In the genomic region with DNA sequence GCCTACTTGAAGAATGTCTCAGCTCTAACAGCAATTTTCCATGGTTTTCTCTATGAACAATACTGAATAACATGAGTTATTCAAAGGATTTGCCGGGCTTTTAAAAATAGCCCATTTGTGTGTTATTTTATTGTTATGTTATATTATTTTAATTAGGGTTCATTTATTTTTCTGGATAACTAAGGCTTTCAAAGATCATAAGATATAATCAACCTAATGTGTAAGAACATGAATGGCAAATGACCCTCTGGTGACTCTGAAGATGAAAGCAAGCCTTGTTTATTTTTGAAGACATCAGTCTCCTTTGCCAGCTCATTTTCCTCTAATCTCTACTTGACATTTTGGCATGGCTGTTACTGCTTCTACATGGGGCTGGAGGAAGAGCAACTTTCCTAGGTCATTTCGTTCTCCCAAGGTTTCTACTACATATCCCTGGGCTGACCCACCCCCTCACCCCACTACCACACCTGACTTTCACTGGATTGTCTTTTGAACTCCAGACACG, we compare ENCODE assay signal across 32 cellular contexts. TPM values are rescaled to one million over a fixed set of nuclear protein-coding genes. Genes with fewer than 3 reads are reported as not detected.
DNase-seq lines count a peak whose midpoint lies in the region; TF ChIP-seq lines count a peak whose summit lies in the region.
"Had no signal": no experiment of that assay in that cellular context is flagged by ENCODE, and none has a peak within 500 bp of the region (broad histone marks: within the 10 kb centered on the region; RNA-seq: fewer than 3 reads in every experiment).

No MANE protein-coding gene starts in this region.

- H3K4me3 ChIP-seq in brain microvascular endothelial cell (ENCODE audit: low read depth, low read length) (no peak overlapping the region), mesodermal cell (ENCODE audit: extremely low read depth, insufficient read depth, low read length, poor library complexity, severe bottlenecking) (no peak overlapping the region), MG63 (no peak overlapping the region), testis (no peak overlapping the region), Karpas-422 (ENCODE audit: low read length) (no peak overlapping the region)
- H3K4me3 ChIP-seq: cardiac muscle cell, coronary artery, gastrocnemius medialis, hepatocyte, PC-9, psoas muscle, sigmoid colon, tibial artery had no signal

- TF ChIP-seq POLR2A in testis (IDR thresholded peaks at IDR 0.05) = no peak

- in situ Hi-C loops in brain microvascular endothelial cell (cut with HindIII; ENCODE audit: low pct_ligation_motif_present, low sequenced_read_pairs) = no loop called here

- intact Hi-C loops in testis (cut with DNase I; ENCODE audit: low total_unique reads) = no loop called here

- H3K36me3 ChIP-seq in brain microvascular endothelial cell (replicated peaks) (peaks cover 60% of the 10 kb centered on the region), mesodermal cell (ENCODE audit: control insufficient read depth, insufficient read depth, low read length) (no peaks in the 10 kb centered on the region), MG63 (no peaks in the 10 kb centered on the region), testis (ENCODE audit: low read depth, missing control alignments) (no peaks in the 10 kb centered on the region), Karpas-422 (ENCODE audit: insufficient read depth, low read length) (no peaks in the 10 kb centered on the region)
- H3K36me3 ChIP-seq: cardiac muscle cell, gastrocnemius medialis, neutrophil, sigmoid colon, tibial artery had no signal

- 57 to 82% methylated on average over 1 to 2 of the region's 3 CpGs for WGBS in mesodermal cell (ENCODE audit: insufficient coverage in 2 of 2), 2 experiments
- WGBS in testis, 2 donors = 84 to 87% methylated on average over 3 of the region's 3 CpGs

- H3K27me3 ChIP-seq in brain microvascular endothelial cell (replicated peaks) (no peaks in the 10 kb centered on the region), MG63 (no peaks in the 10 kb centered on the region), testis (no peaks in the 10 kb centered on the region), Karpas-422 (ENCODE audit: low read length) (no peaks in the 10 kb centered on the region; the same call in 1 of the 2 replicates)
- H3K27me3 ChIP-seq: cardiac muscle cell, gastrocnemius medialis, hepatocyte, neutrophil, sigmoid colon, tibial artery had no signal

- no peak overlapping the region for H2AFZ ChIP-seq in Karpas-422 (ENCODE audit: low read length)
- H2AFZ ChIP-seq: hepatocyte, PC-9 had no signal

- no peak overlapping the region for H3K9ac ChIP-seq in Karpas-422 (ENCODE audit: low read length)

- H3K27ac ChIP-seq in brain microvascular endothelial cell = peak overlapping the region; percentile 1
- peak overlapping the region; percentile 18 for H3K27ac ChIP-seq in mesodermal cell (ENCODE audit: low read depth, low read length, severe bottlenecking)
- H3K27ac ChIP-seq in testis = no peak overlapping the region
- H3K27ac ChIP-seq in Karpas-422 (ENCODE audit: low read length) = no peak overlapping the region
- H3K27ac ChIP-seq: cardiac muscle cell, coronary artery, hepatocyte, neutrophil, PC-9, psoas muscle, tibial artery had no signal

- H3K9me3 ChIP-seq in mesodermal cell (ENCODE audit: control insufficient read depth, low read length) = no peaks in the 10 kb centered on the region
- H3K9me3 ChIP-seq in MG63 = no peaks in the 10 kb centered on the region; the same call in 1 of the 2 replicates
- no peaks in the 10 kb centered on the region for H3K9me3 ChIP-seq in testis
- H3K9me3 ChIP-seq in Karpas-422 (ENCODE audit: low read length) = no peaks in the 10 kb centered on the region
- H3K9me3 ChIP-seq: gastrocnemius medialis, neutrophil, psoas muscle, tibial artery had no signal

- TF ChIP-seq CTCF in brain microvascular endothelial cell (IDR thresholded peaks at IDR 0.05; ENCODE audit: low read depth, low read length, missing control alignments) (no peak), testis (IDR thresholded peaks at IDR 0.05) (no peak)

- no peaks in the 10 kb centered on the region for H4K20me1 ChIP-seq in Karpas-422 (ENCODE audit: insufficient read depth, low read depth, low read length)

- H3K79me2 ChIP-seq in Karpas-422 (ENCODE audit: low read length) = no peaks in the 10 kb centered on the region
- H3K79me2 ChIP-seq: hepatocyte had no signal

- DNase-seq in AG08396 (ENCODE audit: low spot score) = peak; percentile 17
- peak; percentile 13 for DNase-seq in MV-4-11 (lab: John Stamatoyannopoulos, UW)
- DNase-seq in brain microvascular endothelial cell = no peak
- no peak for DNase-seq in MG63
- DNase-seq in testis = no peak
- DNase-seq in Karpas-422 = no peak
- DNase-seq in OCI-M1 (lab: John Stamatoyannopoulos, UW) = no peak
- DNase-seq: activated B cell treated with CpG ODN at 0.5 μM for 24 hours; activated CD8-positive, alpha-beta memory T cell treated with anti-CD3 and anti-CD28 coated beads, Interleukin-2, amount 10 ng/mL, durations not matched to agents 7 days and 5 days; activated naive CD4-positive, alpha-beta T cell treated with Interleukin-2 at 50 U/mL for 16 hours; DMS153; effector memory CD4-positive, alpha-beta T cell; left colon; mesendoderm; naive B cell; NCI-H1048; NCI-H1694; NCI-H524; NK-92 treated with Interleukin-12 subunit alpha and Interleukin-12 subunit beta, amount 100 ng/mL, for 24 hours; PC-9; SHP77; sigmoid colon; T1000 had no signal

- H3K4me1 ChIP-seq in mesodermal cell (ENCODE audit: control insufficient read depth, insufficient read depth, low read length, poor library complexity, severe bottlenecking) (peaks cover 26% of the 10 kb centered on the region), testis (no peaks in the 10 kb centered on the region), Karpas-422 (ENCODE audit: low read length) (no peaks in the 10 kb centered on the region)
- H3K4me1 ChIP-seq: gastrocnemius medialis, psoas muscle, sigmoid colon had no signal

- no peaks in the 10 kb centered on the region for H3K9me2 ChIP-seq in Karpas-422 (replicated peaks; ENCODE audit: insufficient read depth, low read length)

- H3K4me2 ChIP-seq in Karpas-422 (ENCODE audit: low read depth, low read length, poor library complexity, severe bottlenecking) = no peak overlapping the region
- H3K4me2 ChIP-seq: hepatocyte, PC-9 had no signal

RNA-seq across cellular contexts. Expression of gene FAP, which starts 10.6 kb away (rescaled TPM):
- polyA plus RNA-seq in mesodermal cell (2013, experiment 1 of 2) = 0.63 TPM
- 0.66 TPM for polyA plus RNA-seq in mesodermal cell (2013, experiment 2 of 2)
- 0.52 and 1.2 TPM in 2 replicates for total RNA-seq in MG63 (2014; rRNA removed; shearing (Covaris generic); ENCODE audit: low replicate concordance)
- 1 to 10 TPM; 1.2 to 2.6 TPM for total RNA-seq in testis
- 5.6 TPM for polyA plus RNA-seq in testis (ENCODE audit: insufficient read depth, low read depth, low replicate concordance)
- total RNA-seq in Karpas-422 (2014; rRNA removed; shearing (Covaris generic); ENCODE audit: low replicate concordance) = not detected in 2 replicates
- total RNA-seq: activated B cell treated with CpG ODN at 0.5 μM for 24 hours, cardiac muscle cell, G401, PC-9 had no signal
- polyA plus RNA-seq: cardiac muscle cell had no signal

Comparison
In these comparisons a context has a peak if more than half of its experiments do, and no peak if none do; other contexts are left out.
1. DNase-seq: peak in AG08396 (single experiment) and MV-4-11 (single experiment); none in brain microvascular endothelial cell (single experiment), MG63 (single experiment), testis (single experiment), Karpas-422 (single experiment) and OCI-M1 (single experiment).
2. H3K27ac ChIP-seq: peak in brain microvascular endothelial cell (single experiment) and mesodermal cell (single experiment); none in testis (0 of 2) and Karpas-422 (single experiment).